8 cellular contexts compared by ENCODE assay signal in genomic region chr1:228082975-228083870, GRCh38. TPM values are rescaled to one million over a fixed set of nuclear protein-coding genes. Genes with fewer than 3 reads are reported as not detected.
DNase-seq lines count a peak whose midpoint lies in the region; ATAC-seq, FAIRE-seq and TF ChIP-seq lines count a peak whose summit lies in the region.

No MANE protein-coding gene starts in this region.

- H3K4me1 ChIP-seq in Karpas-422 (ENCODE audit: low read length): peaks cover 29% of the 10 kb centered on the region

- H3K27ac Mint-ChIP-seq in activated naive CD8-positive, alpha-beta T cell treated with anti-CD3 and anti-CD28 coated beads, Interleukin-2, amount 50 U/mL, for 24 hours: peak overlapping the region; percentile 94

- FAIRE-seq in HTR-8/SVneo (lab: Jason Lieb, UNC): no peak

- H2AFZ ChIP-seq in Karpas-422 (ENCODE audit: low read length): no peak overlapping the region

- peak overlapping the region; percentile 84 for H3K4me2 ChIP-seq in Karpas-422 (ENCODE audit: low read depth, low read length, poor library complexity, severe bottlenecking)

- no peak for DNase-seq in AG04449 (ENCODE audit: low read depth, low spot score)
- DNase-seq in Karpas-422: peak; percentile 75
- peak; percentile 45 for DNase-seq in activated naive CD8-positive, alpha-beta T cell treated with anti-CD3 and anti-CD28 coated beads, Interleukin-2, amount 50 U/mL, for 24 hours
- DNase-seq in left ventricle myocardium superior: peak; percentile 80
- DNase-seq in sciatic nerve (ENCODE audit: low spot score): peak; percentile 85
- no peak for DNase-seq in HTR-8/SVneo (ENCODE audit: insufficient read length, low spot score)

- peaks cover 57% of the 10 kb centered on the region for H3K4me1 Mint-ChIP-seq in activated naive CD8-positive, alpha-beta T cell treated with anti-CD3 and anti-CD28 coated beads, Interleukin-2, amount 50 U/mL, for 24 hours

- POLR2A ChIA-PET in AG04449 (lab: Yijun Ruan, JAX): interaction anchor here (1.0 to 1.2 kb wide), 4 partner anchors 7 to 307 kb away, joined by 3 to 4 read pairs (median 4); no protein-coding TSS in a partner anchor

- no peaks in the 10 kb centered on the region for H3K27me3 ChIP-seq in Karpas-422 (ENCODE audit: low read length)

- H3K4me3 ChIP-seq in AG04449 (ENCODE audit: low read depth, low read length) (peak overlapping the region; percentile 89), Karpas-422 (ENCODE audit: low read length) (peak overlapping the region; percentile 90)

- H3K9me2 ChIP-seq in Karpas-422 (replicated peaks; ENCODE audit: insufficient read depth, low read length): no peaks in the 10 kb centered on the region

- ATAC-seq in GM19035 (IDR thresholded peaks at IDR 0.05; ENCODE audit: unreplicated experiment) (peak; percentile 26), left ventricle myocardium superior (peak; percentile 23), sciatic nerve (peak; percentile 0), GM21526 (IDR thresholded peaks at IDR 0.05; ENCODE audit: low FRiP score, unreplicated experiment) (no peak)
- ATAC-seq in activated naive CD8-positive, alpha-beta T cell treated with anti-CD3 and anti-CD28 coated beads, Interleukin-2, amount 50 U/mL, for 24 hours: no peak

- TF ChIP-seq CTCF in AG04449 (IDR thresholded peaks at IDR 0.05; ENCODE audit: insufficient read depth, low read length, missing control alignments): no peak

- intact Hi-C loops in left ventricle myocardium superior (cut with micrococcal nuclease): no loop called here
- intact Hi-C loops in sciatic nerve (cut with DNase I): no loop called here

- H4K20me1 ChIP-seq in Karpas-422 (ENCODE audit: insufficient read depth, low read depth, low read length): peaks cover 50% of the 10 kb centered on the region

- H3K9me3 ChIP-seq in Karpas-422 (ENCODE audit: low read length): no peaks in the 10 kb centered on the region

- H3K36me3 ChIP-seq in Karpas-422 (ENCODE audit: insufficient read depth, low read length): peaks cover 8% of the 10 kb centered on the region; the same call in 1 of the 2 replicates

- H3K4me3 Mint-ChIP-seq in activated naive CD8-positive, alpha-beta T cell treated with anti-CD3 and anti-CD28 coated beads, Interleukin-2, amount 50 U/mL, for 24 hours: peak overlapping the region; percentile 96

- H3K9ac ChIP-seq in Karpas-422 (ENCODE audit: low read length): peak overlapping the region; percentile 92

- CTCF ChIA-PET in AG04449 (lab: Yijun Ruan, JAX): interaction anchor here (0.5 to 1.5 kb wide), 5 partner anchors 9 to 540 kb away, joined by 3 read pairs; no protein-coding TSS in a partner anchor

- peak overlapping the region; percentile 55; the same call in 1 of the 2 replicates for H3K27ac ChIP-seq in Karpas-422 (ENCODE audit: low read length)

- no peaks in the 10 kb centered on the region for H3K9me3 Mint-ChIP-seq in activated naive CD8-positive, alpha-beta T cell treated with anti-CD3 and anti-CD28 coated beads, Interleukin-2, amount 50 U/mL, for 24 hours

- H3K36me3 Mint-ChIP-seq in activated naive CD8-positive, alpha-beta T cell treated with anti-CD3 and anti-CD28 coated beads, Interleukin-2, amount 50 U/mL, for 24 hours (ENCODE audit: low read depth): peaks cover 37% of the 10 kb centered on the region

- no peaks in the 10 kb centered on the region for H3K27me3 Mint-ChIP-seq in activated naive CD8-positive, alpha-beta T cell treated with anti-CD3 and anti-CD28 coated beads, Interleukin-2, amount 50 U/mL, for 24 hours

- peaks cover 69% of the 10 kb centered on the region for H3K79me2 ChIP-seq in Karpas-422 (ENCODE audit: low read length)

RNA-seq across cellular contexts. Expression of gene ARF1, which starts 0.7 kb away (rescaled TPM):
- total RNA-seq in Karpas-422 (2014; rRNA removed; shearing (Covaris generic); ENCODE audit: low replicate concordance): 107 and 139 TPM in 2 replicates
- total RNA-seq in left ventricle myocardium superior (285 TPM), sciatic nerve (251 TPM)

RNA-seq across cellular contexts. Expression of gene C1orf35, which starts 19.9 kb away (rescaled TPM):
- total RNA-seq in Karpas-422 (2014; rRNA removed; shearing (Covaris generic); ENCODE audit: low replicate concordance): 10.4 and 24.7 TPM in 2 replicates
- total RNA-seq in left ventricle myocardium superior: 10.5 TPM
- 15.8 TPM for total RNA-seq in sciatic nerve

RNA-seq across cellular contexts. Expression of gene MRPL55, which starts 25.9 kb away (rescaled TPM):
- total RNA-seq in Karpas-422 (2014; rRNA removed; shearing (Covaris generic); ENCODE audit: low replicate concordance): 76.6 and 79.2 TPM in 2 replicates
- total RNA-seq in left ventricle myocardium superior (58.6 TPM), sciatic nerve (34.2 TPM)

RNA-seq across cellular contexts. Expression of gene GUK1, which starts 56.9 kb away (rescaled TPM):
- total RNA-seq in Karpas-422 (2014; rRNA removed; shearing (Covaris generic); ENCODE audit: low replicate concordance): 74.4 and 203 TPM in 2 replicates
- total RNA-seq in left ventricle myocardium superior: 175 TPM
- 250 TPM for total RNA-seq in sciatic nerve

Comparison
In these comparisons a context has a peak if more than half of its experiments do, and no peak if none do; other contexts are left out.
1. DNase-seq: peak in Karpas-422 (single experiment), activated naive CD8-positive, alpha-beta T cell treated with anti-CD3 and anti-CD28 coated beads, Interleukin-2, amount 50 U/mL, for 24 hours (single experiment), left ventricle myocardium superior (single experiment) and sciatic nerve (single experiment); none in AG04449 (single experiment) and HTR-8/SVneo (single experiment).
2. ATAC-seq: peak in GM19035 (single experiment), left ventricle myocardium superior (single experiment) and sciatic nerve (single experiment); none in activated naive CD8-positive, alpha-beta T cell treated with anti-CD3 and anti-CD28 coated beads, Interleukin-2, amount 50 U/mL, for 24 hours (single experiment) and GM21526 (single experiment).